25 cellular contexts compared by ENCODE assay signal in genomic region chr3:106936337-106936736, GRCh38.
"Had no signal": no experiment of that assay in that cellular context is flagged by ENCODE, and none has a peak within 500 bp of the region (broad histone marks: within the 10 kb centered on the region; RNA-seq: fewer than 3 reads in every experiment).

No MANE protein-coding gene starts in this region.

- H3K9me3 ChIP-seq: colonic mucosa, gastrocnemius medialis, prostate gland, thoracic aorta, upper lobe of right lung, uterus had no signal

- H3K27me3 ChIP-seq: colonic mucosa, gastrocnemius medialis, heart left ventricle, left lung, tibial nerve, upper lobe of right lung, uterus had no signal

- H3K27ac ChIP-seq: colonic mucosa, epithelial cell of prostate, gastrocnemius medialis, heart left ventricle, left lung, prostate gland, thoracic aorta, tibial nerve, upper lobe of right lung, uterus had no signal

- H3K36me3 ChIP-seq: colonic mucosa, gastrocnemius medialis, heart left ventricle, left lung, prostate gland, thoracic aorta, tibial nerve, upper lobe of right lung, uterus had no signal

- H3K4me1 ChIP-seq: colonic mucosa, gastrocnemius medialis, heart left ventricle, left lung, prostate gland, tibial nerve, upper lobe of right lung, uterus had no signal

- ATAC-seq: esophagus mucosa; gastrocnemius medialis; heart left ventricle; left cardiac atrium; left lung; mucosa of descending colon; natural killer cell treated with Interleukin-12 subunit alpha and Interleukin-12 subunit beta and Interleukin-15 and Interleukin-18, amount 100 ng/mL, for 72 hours; right cardiac atrium; stimulated activated naive B cell treated with anti-CD40 and anti-IgM and Interleukin-4, amounts not matched to agents 10 μg/mL and 1 μg/mL and 100 μg/mL, for 72 hours; upper lobe of right lung had no signal

- DNase-seq: colonic mucosa; effector CD8-positive, alpha-beta T cell; endodermal cell; foreskin fibroblast; gastrocnemius medialis; heart left ventricle; hippocampal formation; left cardiac atrium; left lung; mesenchymal stem cell; mucosa of descending colon; naive B cell; right cardiac atrium; small intestine; stimulated activated CD4-positive, alpha-beta T cell treated with anti-CD3 and anti-CD28 coated beads, Interleukin-15, amount 100 ng/mL, for 24 hours; stimulated activated CD4-positive, alpha-beta T cell treated with anti-CD3 and anti-CD28 coated beads, Interleukin-2, amount 100 ng/mL, for 48 hours; stimulated activated naive B cell treated with anti-CD40 and anti-IgM and Interleukin-4, amounts not matched to agents 10 μg/mL and 1 μg/mL and 100 μg/mL, for 72 hours; upper lobe of right lung; uterus had no signal

- H3K4me3 ChIP-seq: colonic mucosa, gastrocnemius medialis, heart left ventricle, left lung, mucosa of descending colon, prostate gland, thoracic aorta, tibial nerve, upper lobe of right lung, uterus had no signal
